Comparison of ENCODE assay signal across 27 cellular contexts in genomic region chr7:28706607-28707006, GRCh38.
"Had no signal": no experiment of that assay in that cellular context is flagged by ENCODE, and none has a peak within 500 bp of the region (broad histone marks: within the 10 kb centered on the region; RNA-seq: fewer than 3 reads in every experiment).

No MANE protein-coding gene starts in this region.

- H3K4me2 ChIP-seq: smooth muscle cell had no signal

- H3K4me3 Mint-ChIP-seq: activated CD8-positive, alpha-beta T cell treated with anti-CD3 and anti-CD28 coated beads for 36 hours; activated T-cell treated with anti-CD3 and anti-CD28 coated beads, Interleukin-2, amount 50 U/mL, for 4 hours; activated T-helper 17 cell treated with anti-CD3 and anti-CD28 coated beads, Interleukin-2, amount 50 U/mL, for 72 hours; endodermal cell; nephron; stimulated activated naive B cell treated with anti-CD40 and anti-IgM and Interleukin-4, amounts not matched to agents 10 μg/mL and 1 μg/mL and 100 μg/mL, for 72 hours; WTC11 had no signal

- H3K4me3 ChIP-seq: esophagus muscularis mucosa, heart right ventricle, ovary, prostate gland, right atrium auricular region, smooth muscle cell, testis, transverse colon, uterus had no signal

- H3K27me3 Mint-ChIP-seq: activated CD8-positive, alpha-beta T cell treated with anti-CD3 and anti-CD28 coated beads for 36 hours; activated T-helper 17 cell treated with anti-CD3 and anti-CD28 coated beads, Interleukin-2, amount 50 U/mL, for 72 hours had no signal

- H3K4me1 Mint-ChIP-seq: activated T-helper 17 cell treated with anti-CD3 and anti-CD28 coated beads, Interleukin-2, amount 50 U/mL, for 72 hours had no signal

- H3K9me3 Mint-ChIP-seq: activated CD8-positive, alpha-beta T cell treated with anti-CD3 and anti-CD28 coated beads for 36 hours; activated T-cell treated with anti-CD3 and anti-CD28 coated beads, Interleukin-2, amount 50 U/mL, for 4 hours; activated T-helper 17 cell treated with anti-CD3 and anti-CD28 coated beads, Interleukin-2, amount 50 U/mL, for 72 hours; endodermal cell had no signal

- H3K27ac Mint-ChIP-seq: activated CD8-positive, alpha-beta T cell treated with anti-CD3 and anti-CD28 coated beads for 36 hours; activated T-helper 17 cell treated with anti-CD3 and anti-CD28 coated beads, Interleukin-2, amount 50 U/mL, for 72 hours; endodermal cell; stimulated activated naive B cell treated with anti-CD40 and anti-IgM and Interleukin-4, amounts not matched to agents 10 μg/mL and 1 μg/mL and 100 μg/mL, for 72 hours; WTC11 had no signal

- H3K27ac ChIP-seq: brain microvascular endothelial cell, foreskin keratinocyte, heart right ventricle, ovary, prostate gland, right atrium auricular region, testis, transverse colon, uterus had no signal

- H3K27me3 ChIP-seq: brain microvascular endothelial cell, esophagus muscularis mucosa, foreskin keratinocyte, heart right ventricle, ovary, right atrium auricular region, testis, uterus had no signal

- H3K9me3 ChIP-seq: esophagus muscularis mucosa, heart right ventricle, ovary, prostate gland, right atrium auricular region, testis, transverse colon, uterus had no signal

- H3K36me3 Mint-ChIP-seq: WTC11 had no signal

- FAIRE-seq: astrocyte had no signal

- H3K36me3 ChIP-seq: brain microvascular endothelial cell, esophagus muscularis mucosa, heart right ventricle, ovary, prostate gland, right atrium auricular region, transverse colon, uterus had no signal

- H3K4me1 ChIP-seq: foreskin keratinocyte, prostate gland, testis, uterus had no signal

- DNase-seq: activated CD4-positive, alpha-beta T cell treated with anti-CD3 and anti-CD28 coated beads, Interleukin-2, amount 50 U/mL, for 1 hour; activated CD8-positive, alpha-beta T cell treated with anti-CD3 and anti-CD28 coated beads for 36 hours; activated gamma-delta T cell treated with Interleukin-2 at 50 U/mL for 16 hours; activated naive CD4-positive, alpha-beta T cell treated with anti-CD3 and anti-CD28 coated beads, Interleukin-2, amount 50 U/mL, for 16 hours; activated T-cell treated with anti-CD3 and anti-CD28 coated beads, Interleukin-2, amount 50 U/mL, for 4 hours; amniotic stem cell; brain microvascular endothelial cell; central memory CD4-positive, alpha-beta T cell; endodermal cell; foreskin keratinocyte; heart right ventricle; kidney glomerular epithelial cell; ovary; stimulated activated CD4-positive, alpha-beta T cell treated with anti-CD3 and anti-CD28 coated beads, Interleukin-1b, Interleukin-23, amount 100 ng/mL, for 48 hours; stimulated activated naive B cell treated with anti-CD40 and anti-IgM and Interleukin-4, amounts not matched to agents 10 μg/mL and 1 μg/mL and 100 μg/mL, for 72 hours; T-helper 2 cell; testis; transverse colon; uterus had no signal
